1 cellular context compared by ENCODE assay signal in the genomic region with DNA sequence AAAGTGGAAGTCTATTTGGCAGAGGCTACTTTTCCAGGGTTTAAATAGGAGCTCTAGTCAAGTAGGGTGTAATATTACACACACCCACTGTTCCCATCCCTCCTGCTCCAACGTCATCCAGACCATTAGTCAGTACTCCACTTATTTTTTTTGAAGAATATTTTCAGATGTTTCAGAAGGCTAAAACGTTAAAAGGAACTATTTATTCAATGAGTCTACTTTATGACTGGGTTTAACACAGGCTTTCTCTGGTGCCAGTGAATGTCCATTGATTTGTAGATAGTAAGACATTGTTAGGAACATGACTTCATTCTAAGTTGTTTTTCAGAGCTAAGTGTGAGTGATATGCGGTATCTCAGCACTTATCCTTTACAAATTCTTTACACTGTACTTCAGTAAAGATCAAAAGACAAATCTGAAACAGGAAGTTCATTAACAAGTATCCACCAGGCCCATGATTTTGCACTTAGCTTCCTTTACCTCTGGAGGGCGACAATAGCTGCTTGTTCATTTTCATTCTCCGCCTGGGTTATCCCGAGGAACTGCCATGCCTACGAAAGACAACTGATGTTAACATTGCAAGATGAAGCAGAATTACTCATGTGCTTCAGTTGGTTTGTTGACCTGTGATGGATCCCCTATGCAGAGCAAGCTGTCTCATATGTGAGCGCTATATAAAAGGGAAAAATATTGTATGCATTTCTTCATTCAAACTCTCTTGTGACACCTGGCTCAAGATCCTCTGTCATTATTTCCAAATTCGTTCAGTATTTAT.
TF ChIP-seq lines count a peak whose summit lies in the region.

No MANE protein-coding gene starts in this region.

TF ChIP-seq in HepG2, 621 proteins besides CTCF, POLR2A, EP300 and RAD21 (continued from another document):
- TF ChIP-seq PATZ1 (CRISPR knock-in tag; IDR thresholded peaks at IDR 0.05), result no peak
- TF ChIP-seq BRD4 (CRISPR knock-in tag; IDR thresholded peaks at IDR 0.05), result no peak
